Comparison of ENCODE assay signal across 8 cellular contexts in the genomic region with DNA sequence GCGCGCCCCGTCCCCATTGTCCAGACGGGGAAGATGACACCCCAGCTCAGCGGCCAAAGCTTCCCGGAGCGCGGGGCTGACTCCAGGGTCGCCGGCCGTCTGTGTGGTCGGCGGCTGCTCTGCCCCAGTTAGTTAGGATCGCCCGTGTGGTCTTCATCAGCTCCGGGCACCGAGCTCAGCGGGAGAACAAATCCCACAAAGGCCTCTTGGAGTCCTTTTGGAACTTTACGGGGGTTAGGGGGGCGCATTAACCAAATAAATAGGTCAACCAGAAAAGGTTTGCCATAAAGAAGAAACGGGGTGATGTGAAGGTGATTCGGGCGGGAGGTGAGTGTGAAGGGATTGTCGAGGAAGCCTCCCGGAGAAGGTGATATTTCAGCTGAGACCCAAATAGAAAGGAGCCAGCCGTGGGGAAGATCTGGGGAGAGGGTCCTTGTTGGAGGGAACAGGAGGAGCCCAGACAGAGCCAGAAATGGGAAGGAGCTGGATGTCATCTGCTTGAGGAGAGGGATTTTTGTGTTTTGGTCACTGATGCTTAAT. TPM values are rescaled to one million over a fixed set of nuclear protein-coding genes. Genes with fewer than 3 reads are reported as not detected.
DNase-seq lines count a peak whose midpoint lies in the region; ATAC-seq, FAIRE-seq and TF ChIP-seq lines count a peak whose summit lies in the region.

No MANE protein-coding gene starts in this region.

- no peaks in the 10 kb centered on the region for H3K27me3 ChIP-seq in ACC112 (ENCODE audit: insufficient read depth, low read length)
- no peaks in the 10 kb centered on the region for H3K27me3 ChIP-seq in HepG2 (ENCODE audit: control insufficient read depth in 1 of 2, insufficient read depth in 2 of 2, low read length in 2 of 2)
- no peaks in the 10 kb centered on the region for H3K27me3 ChIP-seq in transverse colon

- peak; percentile 15 for ATAC-seq in HG03460 (IDR thresholded peaks at IDR 0.05; ENCODE audit: unreplicated experiment)
- no peak for ATAC-seq in activated naive CD8-positive, alpha-beta T cell treated with anti-CD3 and anti-CD28 coated beads, Interleukin-2, amount 50 U/mL, for 24 hours
- peak; percentile 12 for ATAC-seq in HepG2
- ATAC-seq in HG03025 (IDR thresholded peaks at IDR 0.05; ENCODE audit: low FRiP score, unreplicated experiment) = no peak

- H3K36me3 Mint-ChIP-seq in activated naive CD8-positive, alpha-beta T cell treated with anti-CD3 and anti-CD28 coated beads, Interleukin-2, amount 50 U/mL, for 24 hours (ENCODE audit: low read depth) = peaks cover 22% of the 10 kb centered on the region

- H3K4me3 Mint-ChIP-seq in activated naive CD8-positive, alpha-beta T cell treated with anti-CD3 and anti-CD28 coated beads, Interleukin-2, amount 50 U/mL, for 24 hours = peak overlapping the region; percentile 97

- no peak for DNase-seq in activated naive CD8-positive, alpha-beta T cell treated with anti-CD3 and anti-CD28 coated beads, Interleukin-2, amount 50 U/mL, for 24 hours
- peak; percentile 2 for DNase-seq in HepG2 (ENCODE audit: low spot score)
- no peak for DNase-seq in transverse colon
- DNase-seq in NK-92 (lab: John Stamatoyannopoulos, UW; ENCODE audit: unreplicated experiment) = no peak
- no peak for DNase-seq in KG1 (lab: John Stamatoyannopoulos, UW)

- no TSS peak for BruUV-seq in HepG2 (replicated peaks; lab: Mats Ljungman, UMichigan)

- no peak for FAIRE-seq in HepG2 (lab: Jason Lieb, UNC)

- H3K27ac ChIP-seq in ACC112 (ENCODE audit: low read depth, low read length) = no peak overlapping the region
- peak overlapping the region; percentile 49 for H3K27ac ChIP-seq in HepG2 (ENCODE audit: extremely low read length, insufficient read depth, low read length)
- H3K27ac ChIP-seq in transverse colon = peak overlapping the region; percentile 79 to 90 (median 85)

- H3K4me1 ChIP-seq in ACC112 (ENCODE audit: control insufficient read depth, insufficient read depth, low read length, unreplicated experiment) (peaks cover 16% of the 10 kb centered on the region), HepG2 (ENCODE audit: insufficient read depth, low read length) (peaks cover 25% of the 10 kb centered on the region), transverse colon (peaks cover 7 to 27% (median 21%) of the 10 kb centered on the region in 4 donors)

- POLR2A ChIA-PET in HepG2 (lab: Yijun Ruan, JAX) = interaction anchor here (0.9 to 2.2 kb wide), 7 partner anchors 8 to 1205 kb away, joined by 3 to 8 read pairs (median 6); a partner anchor contains a TSS

- TF ChIP-seq EP300 in HepG2 (IDR thresholded peaks at IDR 0.05; ENCODE audit: low read depth in 2 of 2, low read length in 2 of 2) (no peak), HepG2 (CRISPR knock-in tag; IDR thresholded peaks at IDR 0.05; ENCODE audit: borderline replicate concordance) (no peak), transverse colon (IDR thresholded peaks at IDR 0.05; ENCODE audit: low read depth) (no peak)

- H3K9me3 Mint-ChIP-seq in activated naive CD8-positive, alpha-beta T cell treated with anti-CD3 and anti-CD28 coated beads, Interleukin-2, amount 50 U/mL, for 24 hours = no peaks in the 10 kb centered on the region

- peaks cover 58% of the 10 kb centered on the region for H3K4me1 Mint-ChIP-seq in activated naive CD8-positive, alpha-beta T cell treated with anti-CD3 and anti-CD28 coated beads, Interleukin-2, amount 50 U/mL, for 24 hours

- H3K9me3 ChIP-seq in HepG2 (ENCODE audit: low read length) (no peaks in the 10 kb centered on the region), transverse colon (no peaks in the 10 kb centered on the region)

- H3K4me3 ChIP-seq in ACC112 (ENCODE audit: low read depth, low read length) (peak overlapping the region; percentile 99), HepG2 (replicated peaks in 1 of 3; ENCODE audit: insufficient read depth in 1 of 3, low read depth in 2 of 3, low read length in 3 of 3) (peak overlapping the region; percentile 88 to 96 (median 94)), transverse colon (peak overlapping the region; percentile 80 to 99 (median 88))

- intact Hi-C loops in HepG2 (cut with micrococcal nuclease; ENCODE audit: unreplicated experiment) (loop anchor here (10.0 kb wide), 1 partner anchor 272 kb away; no protein-coding TSS in a partner anchor), transverse colon (cut with DNase I; ENCODE audit: low total_unique reads) (no loop called here)

- no peak for TF ChIP-seq RAD21 in HepG2 (CRISPR knock-in tag; IDR thresholded peaks at IDR 0.05)

- no peak for TF ChIP-seq CTCF in HepG2 (CRISPR knock-in tag; IDR thresholded peaks at IDR 0.05)
- TF ChIP-seq CTCF in transverse colon (IDR thresholded peaks at IDR 0.05) = no peak

- H3K36me3 ChIP-seq in ACC112 (ENCODE audit: insufficient read depth, low read length) (no peaks in the 10 kb centered on the region), HepG2 (replicated peaks in 1 of 2; ENCODE audit: control insufficient read depth in 1 of 2, insufficient read depth in 2 of 2, low read length in 2 of 2) (no peaks in the 10 kb centered on the region), transverse colon (no peaks in the 10 kb centered on the region)

- CTCF ChIA-PET in HepG2 (lab: Yijun Ruan, JAX; ENCODE audit: low intra/inter-chr PET ratio, low total read pairs) = no interaction called here

- peaks cover 23% of the 10 kb centered on the region for H3K79me2 ChIP-seq in ACC112 (ENCODE audit: control insufficient read depth, insufficient read depth, low read length, unreplicated experiment)
- H3K79me2 ChIP-seq in HepG2 (ENCODE audit: insufficient read depth, low read length) = peaks cover 17% of the 10 kb centered on the region

- H4K20me1 ChIP-seq in HepG2 (ENCODE audit: insufficient read depth, low read length) = no peaks in the 10 kb centered on the region

- WGBS in HepG2 (ENCODE audit: low lambda C conversion rate) = under 1% methylated on average over 20 of the region's 26 CpGs
- 1 to 2% methylated on average over 7 to 26 of the region's 26 CpGs for WGBS in transverse colon (ENCODE audit: low coverage in 1 of 2), 2 donors

- H3K9ac ChIP-seq in HepG2 (ENCODE audit: insufficient read depth, low read depth, low read length) = peak overlapping the region; percentile 85

- H2AFZ ChIP-seq in ACC112 (ENCODE audit: low read length, unreplicated experiment) = peak overlapping the region; percentile 88
- no peak overlapping the region for H2AFZ ChIP-seq in HepG2 (ENCODE audit: low read length)

- H3K27ac Mint-ChIP-seq in activated naive CD8-positive, alpha-beta T cell treated with anti-CD3 and anti-CD28 coated beads, Interleukin-2, amount 50 U/mL, for 24 hours = peak overlapping the region; percentile 93

- in situ Hi-C loops in HepG2 (cut with HindIII; ENCODE audit: extremely low pct_ligation_motif_present, low pct_unique_long_range_greater_than_20kb) = no loop called here
- in situ Hi-C loops in transverse colon (cut with MboI; ENCODE audit: low pct_ligation_motif_present in 1 of 4, low pct_unique_long_range_greater_than_20kb in 1 of 4, low sequenced_read_pairs in 3 of 4) = no loop called here

- no peak for TF ChIP-seq POLR2A in HepG2 (IDR thresholded peaks at IDR 0.05; ENCODE audit: insufficient read depth in 1 of 2, low read depth in 2 of 2, low read length in 2 of 2)
- TF ChIP-seq POLR2A in transverse colon (IDR thresholded peaks at IDR 0.05) = no peak

- H3K27me3 Mint-ChIP-seq in activated naive CD8-positive, alpha-beta T cell treated with anti-CD3 and anti-CD28 coated beads, Interleukin-2, amount 50 U/mL, for 24 hours = no peaks in the 10 kb centered on the region

- peak overlapping the region; percentile 84 for H3K4me2 ChIP-seq in HepG2 (ENCODE audit: low read depth, low read length)

RNA-seq across cellular contexts. Expression of a gene that starts 0.7 kb away (rescaled TPM):
- total RNA-seq in HepG2 (2016; rRNA removed; fragmentation: Illumina TruSeq; extraction: Trizol) = 15.6 and 26.2 TPM in 2 replicates
- total RNA-seq in HepG2 (2016; cell fraction: cytosol; rRNA removed; fragmentation: Illumina TruSeq; extraction: Trizol; ENCODE audit: low read depth) = 2.6 and 4.1 TPM in 2 replicates
- total RNA-seq in HepG2 (2016; cell fraction: insoluble cytoplasmic fraction; rRNA removed; fragmentation: Illumina TruSeq; extraction: Trizol) = 15.5 and 23.9 TPM in 2 replicates
- 8.4 and 9.1 TPM in 2 replicates for total RNA-seq in HepG2 (2016; cell fraction: membrane; rRNA removed; fragmentation: Illumina TruSeq; extraction: Trizol)
- 23.2 and 27.6 TPM in 2 replicates for total RNA-seq in HepG2 (2016; cell fraction: nucleus; rRNA removed; fragmentation: Illumina TruSeq; extraction: Trizol)
- polyA plus RNA-seq in HepG2 (2011; rRNA removed) = 17.7 and 18.2 TPM in 2 replicates
- polyA plus RNA-seq in HepG2 (2011; cell fraction: cytosol; rRNA removed) = 7.1 and 10.2 TPM in 2 replicates
- polyA plus RNA-seq in HepG2 (2011; cell fraction: nucleus; rRNA removed) = 19.2 and 23.4 TPM in 2 replicates
- polyA plus RNA-seq in HepG2 (2012) = 8.7 and 11.1 TPM in 2 replicates
- polyA plus RNA-seq in HepG2 (2016; cell fraction: cytosol; fragmentation: Illumina TruSeq; extraction: Trizol; ENCODE audit: low read depth) = 1.0 and 1.6 TPM in 2 replicates
- polyA plus RNA-seq in HepG2 (2016; cell fraction: insoluble cytoplasmic fraction; fragmentation: Illumina TruSeq; extraction: Trizol; ENCODE audit: low read depth) = 9.6 and 10.7 TPM in 2 replicates
- polyA plus RNA-seq in HepG2 (2016; cell fraction: membrane; fragmentation: Illumina TruSeq; extraction: Trizol; ENCODE audit: low read depth) = 2.5 and 2.6 TPM in 2 replicates
- polyA plus RNA-seq in HepG2 (2016; cell fraction: nucleus; fragmentation: Illumina TruSeq; extraction: Trizol; ENCODE audit: insufficient read depth, low read depth) = 21.9 and 22.0 TPM in 2 replicates
- polyA minus RNA-seq in HepG2 (2011; rRNA and poly(A)+ RNA removed; ENCODE audit: low replicate concordance) = 48.3 and 119 TPM in 2 replicates
- 10.5 and 14.0 TPM in 2 replicates for polyA minus RNA-seq in HepG2 (2011; cell fraction: cytosol; rRNA and poly(A)+ RNA removed)
- polyA minus RNA-seq in HepG2 (2011; cell fraction: nucleus; rRNA and poly(A)+ RNA removed) = 24.8 and 26.0 TPM in 2 replicates
- 10 to 100 TPM; 23.9 to 33.3 (median 29.0) TPM for total RNA-seq in transverse colon

RNA-seq across cellular contexts. Expression of a gene that starts 41.9 kb away (rescaled TPM):
- total RNA-seq in HepG2 (2016; rRNA removed; fragmentation: Illumina TruSeq; extraction: Trizol) = 4.1 and 8.1 TPM in 2 replicates
- total RNA-seq in HepG2 (2016; cell fraction: cytosol; rRNA removed; fragmentation: Illumina TruSeq; extraction: Trizol; ENCODE audit: low read depth) = 3.3 and 4.2 TPM in 2 replicates
- total RNA-seq in HepG2 (2016; cell fraction: insoluble cytoplasmic fraction; rRNA removed; fragmentation: Illumina TruSeq; extraction: Trizol) = 4.1 and 7.3 TPM in 2 replicates
- 4.9 and 5.0 TPM in 2 replicates for total RNA-seq in HepG2 (2016; cell fraction: membrane; rRNA removed; fragmentation: Illumina TruSeq; extraction: Trizol)
- 7.9 and 8.3 TPM in 2 replicates for total RNA-seq in HepG2 (2016; cell fraction: nucleus; rRNA removed; fragmentation: Illumina TruSeq; extraction: Trizol)
- polyA plus RNA-seq in HepG2 (2011; rRNA removed) = 3.9 and 5.0 TPM in 2 replicates
- polyA plus RNA-seq in HepG2 (2011; cell fraction: cytosol; rRNA removed) = 2.7 and 3.2 TPM in 2 replicates
- polyA plus RNA-seq in HepG2 (2011; cell fraction: nucleus; rRNA removed) = 6.4 and 6.7 TPM in 2 replicates
- polyA plus RNA-seq in HepG2 (2012) = 3.7 and 5.5 TPM in 2 replicates
- polyA plus RNA-seq in HepG2 (2016; cell fraction: cytosol; fragmentation: Illumina TruSeq; extraction: Trizol; ENCODE audit: low read depth) = 0.93 and 1.1 TPM in 2 replicates
- polyA plus RNA-seq in HepG2 (2016; cell fraction: insoluble cytoplasmic fraction; fragmentation: Illumina TruSeq; extraction: Trizol; ENCODE audit: low read depth) = 3.3 and 3.7 TPM in 2 replicates
- 2.4 and 2.6 TPM in 2 replicates for polyA plus RNA-seq in HepG2 (2016; cell fraction: membrane; fragmentation: Illumina TruSeq; extraction: Trizol; ENCODE audit: low read depth)
- 12.7 and 13.0 TPM in 2 replicates for polyA plus RNA-seq in HepG2 (2016; cell fraction: nucleus; fragmentation: Illumina TruSeq; extraction: Trizol; ENCODE audit: insufficient read depth, low read depth)
- 11.6 and 14.2 TPM in 2 replicates for polyA minus RNA-seq in HepG2 (2011; rRNA and poly(A)+ RNA removed; ENCODE audit: low replicate concordance)
- polyA minus RNA-seq in HepG2 (2011; cell fraction: cytosol; rRNA and poly(A)+ RNA removed) = 3.0 and 3.9 TPM in 2 replicates
- polyA minus RNA-seq in HepG2 (2011; cell fraction: nucleus; rRNA and poly(A)+ RNA removed) = 4.5 and 6.1 TPM in 2 replicates
- total RNA-seq in transverse colon = 1 to 10 TPM in 3 of 4 donors, under 1 TPM in 1; 1.00 to 6.3 (median 5.1) TPM

RNA-seq across cellular contexts. Expression of a gene that starts 49.3 kb away (rescaled TPM):
- total RNA-seq in HepG2 (2016; rRNA removed; fragmentation: Illumina TruSeq; extraction: Trizol) = 0.02 and 0.06 TPM in 2 replicates
- under 0.01 and 0.09 TPM in 2 replicates for total RNA-seq in HepG2 (2016; cell fraction: cytosol; rRNA removed; fragmentation: Illumina TruSeq; extraction: Trizol; ENCODE audit: low read depth)
- total RNA-seq in HepG2 (2016; cell fraction: insoluble cytoplasmic fraction; rRNA removed; fragmentation: Illumina TruSeq; extraction: Trizol) = 0.04 and 0.10 TPM in 2 replicates
- total RNA-seq in HepG2 (2016; cell fraction: membrane; rRNA removed; fragmentation: Illumina TruSeq; extraction: Trizol) = 0.06 TPM in 1 of 2 replicates, not detected in the other
- total RNA-seq in HepG2 (2016; cell fraction: nucleus; rRNA removed; fragmentation: Illumina TruSeq; extraction: Trizol) = 0.03 and 0.31 TPM in 2 replicates
- 0.01 and 0.08 TPM in 2 replicates for polyA plus RNA-seq in HepG2 (2011; rRNA removed)
- 0.01 and 0.04 TPM in 2 replicates for polyA plus RNA-seq in HepG2 (2011; cell fraction: cytosol; rRNA removed)
- polyA plus RNA-seq in HepG2 (2011; cell fraction: nucleus; rRNA removed) = 0.10 and 0.12 TPM in 2 replicates
- 0.08 and 0.23 TPM in 2 replicates for polyA plus RNA-seq in HepG2 (2012)
- polyA plus RNA-seq in HepG2 (2016; cell fraction: cytosol; fragmentation: Illumina TruSeq; extraction: Trizol; ENCODE audit: low read depth) = not detected in 2 replicates
- not detected in 2 replicates for polyA plus RNA-seq in HepG2 (2016; cell fraction: insoluble cytoplasmic fraction; fragmentation: Illumina TruSeq; extraction: Trizol; ENCODE audit: low read depth)
- polyA plus RNA-seq in HepG2 (2016; cell fraction: membrane; fragmentation: Illumina TruSeq; extraction: Trizol; ENCODE audit: low read depth) = not detected in 2 replicates
- polyA plus RNA-seq in HepG2 (2016; cell fraction: nucleus; fragmentation: Illumina TruSeq; extraction: Trizol; ENCODE audit: insufficient read depth, low read depth) = not detected in 2 replicates
- under 0.01 and 0.02 TPM in 2 replicates for polyA minus RNA-seq in HepG2 (2011; rRNA and poly(A)+ RNA removed; ENCODE audit: low replicate concordance)
- polyA minus RNA-seq in HepG2 (2011; cell fraction: cytosol; rRNA and poly(A)+ RNA removed) = not detected in 2 replicates
- under 0.01 and 0.25 TPM in 2 replicates for polyA minus RNA-seq in HepG2 (2011; cell fraction: nucleus; rRNA and poly(A)+ RNA removed)
- under 1 TPM in 2 of 4 donors, not detected in 2; 0.14 to 0.20 TPM for total RNA-seq in transverse colon

Comparison
In these comparisons a context has a peak if more than half of its experiments do, and no peak if none do; other contexts are left out.
1. ATAC-seq: peak in HG03460 (single experiment) and HepG2 (single experiment); none in activated naive CD8-positive, alpha-beta T cell treated with anti-CD3 and anti-CD28 coated beads, Interleukin-2, amount 50 U/mL, for 24 hours (single experiment) and HG03025 (single experiment).
2. Peak in every context shown above with its lines, with median percentiles within 50 percentile points of each other: H3K4me3 ChIP-seq.